In the genomic region with DNA sequence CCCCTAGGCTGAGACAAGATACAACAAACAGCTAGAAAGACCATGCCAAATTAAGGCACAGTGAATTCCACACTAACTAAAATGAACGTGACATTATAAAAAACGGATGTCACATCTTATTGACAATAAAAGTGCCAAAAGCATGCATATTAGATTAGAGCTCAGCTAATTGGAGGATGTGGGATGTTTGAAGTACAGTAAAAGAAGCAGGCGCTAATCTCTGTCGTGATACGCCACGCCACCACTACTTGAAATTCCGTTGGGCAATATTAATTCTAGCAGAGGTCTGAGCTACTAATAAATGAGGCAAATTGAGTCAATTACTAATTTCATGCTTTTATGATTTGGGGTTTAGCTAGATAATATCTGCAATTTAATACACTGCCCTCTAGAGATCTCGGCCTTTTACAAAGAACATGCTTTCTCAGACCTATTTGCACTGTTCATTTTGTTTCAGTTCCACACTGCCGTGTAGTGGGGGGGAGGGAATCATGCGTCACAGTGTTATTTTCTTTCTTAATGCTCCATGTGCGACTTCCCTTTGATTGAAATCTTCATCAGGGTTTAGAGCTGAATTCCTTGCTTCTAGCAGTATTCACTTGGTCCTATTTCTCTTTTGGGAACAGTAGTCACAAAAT, we compare ENCODE assay signal across 16 cellular contexts. TPM values are rescaled to one million over a fixed set of nuclear protein-coding genes. Genes with fewer than 3 reads are reported as not detected.
DNase-seq lines count a peak whose midpoint lies in the region; ATAC-seq and TF ChIP-seq lines count a peak whose summit lies in the region.
"Had no signal": no experiment of that assay in that cellular context is flagged by ENCODE, and none has a peak within 500 bp of the region (broad histone marks: within the 10 kb centered on the region; RNA-seq: fewer than 3 reads in every experiment).

No MANE protein-coding gene starts in this region.

- no peak overlapping the region for H3K27ac ChIP-seq in OCI-LY3 (ENCODE audit: low read length)
- H3K27ac ChIP-seq in neuronal stem cell (replicated peaks; ENCODE audit: low read length): no peak overlapping the region
- H3K27ac ChIP-seq: GM23248, RWPE1 had no signal

- ATAC-seq in SK-N-SH treated with all-trans-retinoic acid at 6 μM for 48 hours: peak; percentile 57; the same call in 2 of the 3 replicates
- ATAC-seq in HG02678 (IDR thresholded peaks at IDR 0.05; ENCODE audit: unreplicated experiment): no peak
- no peak for ATAC-seq in HG03520 (IDR thresholded peaks at IDR 0.05; ENCODE audit: unreplicated experiment)
- ATAC-seq: T-helper 17 cell had no signal

- peak overlapping the region; percentile 38 for H3K4me2 ChIP-seq in OCI-LY3 (ENCODE audit: low read length)
- H3K4me2 ChIP-seq in neuronal stem cell (ENCODE audit: insufficient read depth, low read length, poor library complexity, severe bottlenecking): no peak overlapping the region

- POLR2A ChIA-PET in HEK293T (lab: Yijun Ruan, JAX): no interaction called here

- CTCF ChIA-PET in HEK293T (lab: Yijun Ruan, JAX): interaction anchor here (0.6 kb wide), 1 partner anchor 266 kb away, joined by 3 read pairs; no protein-coding TSS in a partner anchor

- H3K79me2 ChIP-seq in OCI-LY3 (ENCODE audit: low read length): no peaks in the 10 kb centered on the region

- no peak overlapping the region for H2AK5ac ChIP-seq in neuronal stem cell (ENCODE audit: low read depth, low read length)

- peak overlapping the region; percentile 10 for H3K4me3 ChIP-seq in OCI-LY3 (ENCODE audit: low read length)
- H3K4me3 ChIP-seq in neuronal stem cell (ENCODE audit: low read length in 2 of 2): no peak overlapping the region
- H3K4me3 ChIP-seq: GM23248 had no signal

- peaks cover 9% of the 10 kb centered on the region; the same call in 1 of the 2 replicates for H3K4me1 ChIP-seq in OCI-LY3 (ENCODE audit: low read length)
- H3K4me1 ChIP-seq in neuronal stem cell (ENCODE audit: control insufficient read depth in 2 of 2, insufficient read depth in 1 of 2, low read depth in 1 of 2, low read length in 2 of 2): no peaks in the 10 kb centered on the region

- no peak overlapping the region for H2BK12ac ChIP-seq in neuronal stem cell (ENCODE audit: low read length)

- H3K9me3 ChIP-seq in OCI-LY3 (ENCODE audit: insufficient read depth, low read length) (no peaks in the 10 kb centered on the region), neuronal stem cell (replicated peaks in 1 of 2; ENCODE audit: control insufficient read depth in 2 of 2, insufficient read depth in 1 of 2, low read depth in 1 of 2, low read length in 2 of 2) (no peaks in the 10 kb centered on the region)

- H4K91ac ChIP-seq in neuronal stem cell (ENCODE audit: low read depth, low read length, poor library complexity): no peak overlapping the region

- no peak overlapping the region for H2BK15ac ChIP-seq in neuronal stem cell (ENCODE audit: low read length)

- H3K4ac ChIP-seq in neuronal stem cell (ENCODE audit: low read length): no peak overlapping the region

- H2BK5ac ChIP-seq in neuronal stem cell (ENCODE audit: low read length): no peak overlapping the region

- H2AFZ ChIP-seq in OCI-LY3 (ENCODE audit: low read depth, low read length): peak overlapping the region; percentile 31; the same call in 1 of the 2 replicates
- peak overlapping the region; percentile 66 for H2AFZ ChIP-seq in neuronal stem cell (ENCODE audit: low read length)
- H2AFZ ChIP-seq: GM23248 had no signal

- H3K27me3 ChIP-seq in OCI-LY3 (ENCODE audit: low read depth, low read length): no peaks in the 10 kb centered on the region
- H3K27me3 ChIP-seq in neuronal stem cell (ENCODE audit: control insufficient read depth in 3 of 3, insufficient read depth in 3 of 3, low read depth in 1 of 3, low read length in 3 of 3): no peaks in the 10 kb centered on the region

- H3K36me3 ChIP-seq in OCI-LY3 (replicated peaks; ENCODE audit: low read depth, low read length): no peaks in the 10 kb centered on the region
- H3K36me3 ChIP-seq in neuronal stem cell (replicated peaks in 1 of 2; ENCODE audit: control insufficient read depth in 2 of 2, insufficient read depth in 2 of 2, low read length in 2 of 2): no peaks in the 10 kb centered on the region

- no peak overlapping the region for H3K14ac ChIP-seq in neuronal stem cell (ENCODE audit: low read length)

- H3K79me1 ChIP-seq in neuronal stem cell (ENCODE audit: low read depth, low read length): no peaks in the 10 kb centered on the region

- no peak overlapping the region for H3K18ac ChIP-seq in neuronal stem cell (ENCODE audit: low read length)

- H3K23ac ChIP-seq in neuronal stem cell (ENCODE audit: low read depth, low read length, poor library complexity): no peak overlapping the region

- H2BK120ac ChIP-seq in neuronal stem cell (ENCODE audit: low read depth, low read length): no peak overlapping the region

- peak; percentile 54 for TF ChIP-seq CTCF in OCI-LY3 (IDR thresholded peaks at IDR 0.05; ENCODE audit: low read depth, low read length)

- H4K20me1 ChIP-seq in OCI-LY3 (ENCODE audit: insufficient read depth, low read length): no peaks in the 10 kb centered on the region

- H3K9ac ChIP-seq in OCI-LY3 (ENCODE audit: low read length) (no peak overlapping the region), neuronal stem cell (ENCODE audit: low read depth, low read length, poor library complexity) (no peak overlapping the region)
- H3K9ac ChIP-seq: GM23248 had no signal

- no peak overlapping the region for H4K8ac ChIP-seq in neuronal stem cell (ENCODE audit: low read depth, low read length)

- DNase-seq in HEK293T (ENCODE audit: extremely low spot score) (peak; percentile 9), neuronal stem cell (ENCODE audit: low spot score) (no peak), GDM1 (lab: John Stamatoyannopoulos, UW) (no peak), NCI-H2029 treated with DMSO at 0.1 percent for 48 hours (lab: John Stamatoyannopoulos, UW) (no peak)
- DNase-seq: C1 segment of cervical spinal cord, COR-L47, DMS153, GM23248, NCI-H146, NCI-H82, T-helper 17 cell had no signal

- no CpG with 5 or more reads among the region's 11 CpGs for WGBS in neuronal stem cell (ENCODE audit: extremely low coverage in 2 of 2, insufficient read length in 2 of 2, insufficient replicate concordance in 1 of 2), 2 donors

TF ChIP-seq in HEK293T, 16 proteins besides CTCF, POLR2A, EP300 and RAD21:
- no peak for TF ChIP-seq CTBP1 (IDR thresholded peaks at IDR 0.05; ENCODE audit: borderline replicate concordance)
- no peak for TF ChIP-seq SUZ12 (IDR thresholded peaks at IDR 0.05)
- no peak for TF ChIP-seq BHLHE40 (IDR thresholded peaks at IDR 0.05; ENCODE audit: borderline replicate concordance)
- TF ChIP-seq, protein P1, sequence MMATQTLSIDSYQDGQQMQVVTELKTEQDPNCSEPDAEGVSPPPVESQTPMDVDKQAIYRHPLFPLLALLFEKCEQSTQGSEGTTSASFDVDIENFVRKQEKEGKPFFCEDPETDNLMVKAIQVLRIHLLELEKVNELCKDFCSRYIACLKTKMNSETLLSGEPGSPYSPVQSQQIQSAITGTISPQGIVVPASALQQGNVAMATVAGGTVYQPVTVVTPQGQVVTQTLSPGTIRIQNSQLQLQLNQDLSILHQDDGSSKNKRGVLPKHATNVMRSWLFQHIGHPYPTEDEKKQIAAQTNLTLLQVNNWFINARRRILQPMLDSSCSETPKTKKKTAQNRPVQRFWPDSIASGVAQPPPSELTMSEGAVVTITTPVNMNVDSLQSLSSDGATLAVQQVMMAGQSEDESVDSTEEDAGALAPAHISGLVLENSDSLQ (IDR thresholded peaks at IDR 0.05): no peak
- TF ChIP-seq FOXA1 (IDR thresholded peaks at IDR 0.05): no peak
- no peak for TF ChIP-seq FOXK2 (IDR thresholded peaks at IDR 0.05)
- TF ChIP-seq HDGF (IDR thresholded peaks at IDR 0.05; ENCODE audit: borderline replicate concordance): no peak
- TF ChIP-seq TARDBP (IDR thresholded peaks at IDR 0.05): no peak
- no peak for TF ChIP-seq ZNF384 (IDR thresholded peaks at IDR 0.05)
- TF ChIP-seq L3MBTL2 (conservative IDR thresholded peaks at IDR 0.05): no peak
- TF ChIP-seq NFRKB (IDR thresholded peaks at IDR 0.05): no peak
- no peak for TF ChIP-seq SP1 (IDR thresholded peaks at IDR 0.05)
- TF ChIP-seq LEF1 (IDR thresholded peaks at IDR 0.05; ENCODE audit: borderline replicate concordance): no peak
- no peak for TF ChIP-seq ARNT (IDR thresholded peaks at IDR 0.05)
- no peak for TF ChIP-seq FOXM1 (IDR thresholded peaks at IDR 0.05; ENCODE audit: borderline replicate concordance)
- no peak for TF ChIP-seq ELF4 (IDR thresholded peaks at IDR 0.05)

TF ChIP-seq in SK-N-SH treated with all-trans-retinoic acid at 6 μM for 48 hours, 23 proteins besides CTCF, POLR2A, EP300 and RAD21:
- no peak for TF ChIP-seq POU6F1 (CRISPR knock-in tag; IDR thresholded peaks at IDR 0.05; ENCODE audit: borderline replicate concordance, low read depth)
- no peak for TF ChIP-seq ZNF70 (CRISPR knock-in tag; IDR thresholded peaks at IDR 0.05)

RNA-seq across cellular contexts. Expression of gene ROBO2, which starts 52.9 kb away (rescaled TPM):
- polyA plus RNA-seq in neuronal stem cell (2013, experiment 1 of 2): 6.2 TPM
- 6.0 TPM for polyA plus RNA-seq in neuronal stem cell (2013, experiment 2 of 2)
